ENCODE assay signal across 8 cellular contexts in the genomic region with DNA sequence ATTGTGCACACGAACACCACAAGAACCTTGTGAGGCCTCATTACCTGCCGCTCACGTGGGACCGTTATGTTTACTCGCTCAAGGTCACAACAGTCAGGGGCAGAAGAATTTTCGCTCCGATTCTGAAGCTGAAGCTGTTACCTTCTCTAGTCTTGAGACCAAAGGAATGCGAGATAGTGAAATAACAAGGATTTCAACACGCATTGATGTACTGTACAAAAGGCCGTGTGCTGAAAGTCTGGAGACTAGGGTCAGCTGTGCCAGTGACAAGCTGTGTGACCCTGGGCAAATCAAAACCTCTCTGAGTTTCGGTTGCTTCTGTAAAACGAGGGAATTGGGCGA. TPM values are rescaled to one million over a fixed set of nuclear protein-coding genes. Genes with fewer than 3 reads are reported as not detected.
DNase-seq lines count a peak whose midpoint lies in the region; ATAC-seq and TF ChIP-seq lines count a peak whose summit lies in the region.

No MANE protein-coding gene starts in this region.

- peak in 9 of 10 experiments; percentile 40 to 66 (median 56) for DNase-seq in CD4-positive, alpha-beta T cell
- DNase-seq in HAP-1 (ENCODE audit: low spot score in 2 of 2) (no peak), OCI-LY7 (ENCODE audit: low spot score) (peak; percentile 71), iris pigment epithelial cell (ENCODE audit: low read depth) (peak; percentile 45), epidermal melanocyte (ENCODE audit: insufficient read length, low spot score) (no peak), hippocampal formation (lab: John Stamatoyannopoulos, UW) (no peak)
- no peak for DNase-seq in activated naive CD8-positive, alpha-beta T cell treated with anti-CD3 and anti-CD28 coated beads, Interleukin-2, amount 50 U/mL, for 24 hours
- peak; percentile 26 to 28 for DNase-seq in stimulated activated CD4-positive, alpha-beta T cell treated with anti-CD3 and anti-CD28 coated beads, Interleukin-4, amount 100 ng/mL, for 48 hours (ENCODE audit: low read depth in 2 of 2)

- CTCF ChIA-PET in CD4-positive, alpha-beta T cell (lab: Charles Lee), result interaction anchor here (1.2 to 1.5 kb wide), 2 partner anchors 116 to 215 kb away, joined by 3 to 4 read pairs; a partner anchor contains a TSS
- CTCF ChIA-PET in OCI-LY7 (lab: Charles Lee; ENCODE audit: unreplicated experiment), result no interaction called here

- peaks cover 11% of the 10 kb centered on the region for H3K9me3 Mint-ChIP-seq in CD4-positive, alpha-beta T cell
- peaks cover 22% of the 10 kb centered on the region for H3K9me3 Mint-ChIP-seq in activated naive CD8-positive, alpha-beta T cell treated with anti-CD3 and anti-CD28 coated beads, Interleukin-2, amount 50 U/mL, for 24 hours

- no peaks in the 10 kb centered on the region for H4K20me1 ChIP-seq in OCI-LY7 (ENCODE audit: insufficient read depth, low read length)

- no peaks in the 10 kb centered on the region for H3K36me3 ChIP-seq in HAP-1 (replicated peaks)
- H3K36me3 ChIP-seq in OCI-LY7 (ENCODE audit: insufficient read depth, low read length), result peaks cover 22% of the 10 kb centered on the region

- peak; percentile 64 for ATAC-seq in CD4-positive, alpha-beta T cell (ENCODE audit: poor library complexity)
- no peak for ATAC-seq in activated naive CD8-positive, alpha-beta T cell treated with anti-CD3 and anti-CD28 coated beads, Interleukin-2, amount 50 U/mL, for 24 hours

- H3K4me3 ChIP-seq in HAP-1 (peak overlapping the region; percentile 48), OCI-LY7 (ENCODE audit: low read depth, low read length, poor library complexity, severe bottlenecking) (peak overlapping the region; percentile 74)

- peaks cover 47% of the 10 kb centered on the region for H3K36me3 Mint-ChIP-seq in CD4-positive, alpha-beta T cell (ENCODE audit: low read depth)
- H3K36me3 Mint-ChIP-seq in activated naive CD8-positive, alpha-beta T cell treated with anti-CD3 and anti-CD28 coated beads, Interleukin-2, amount 50 U/mL, for 24 hours (ENCODE audit: low read depth), result peaks cover 40% of the 10 kb centered on the region

- no peaks in the 10 kb centered on the region for H3K27me3 Mint-ChIP-seq in CD4-positive, alpha-beta T cell
- H3K27me3 Mint-ChIP-seq in activated naive CD8-positive, alpha-beta T cell treated with anti-CD3 and anti-CD28 coated beads, Interleukin-2, amount 50 U/mL, for 24 hours, result no peaks in the 10 kb centered on the region

- no TSS peak for BruUV-seq in OCI-LY7 (replicated peaks; lab: Mats Ljungman, UMichigan)

- peaks cover 13% of the 10 kb centered on the region; the same call in 1 of the 2 replicates for H3K79me2 ChIP-seq in OCI-LY7 (ENCODE audit: insufficient read depth, low read depth, low read length)

- peak overlapping the region; percentile 97 for H3K4me2 ChIP-seq in OCI-LY7 (ENCODE audit: low read length)

- peak overlapping the region; percentile 97 for H2AFZ ChIP-seq in OCI-LY7 (ENCODE audit: low read length)

- peak overlapping the region; percentile 99 for H3K27ac Mint-ChIP-seq in CD4-positive, alpha-beta T cell
- H3K27ac Mint-ChIP-seq in activated naive CD8-positive, alpha-beta T cell treated with anti-CD3 and anti-CD28 coated beads, Interleukin-2, amount 50 U/mL, for 24 hours, result peak overlapping the region; percentile 99

- intact Hi-C loops in CD4-positive, alpha-beta T cell (cut with DNase I, micrococcal nuclease), result loop anchor here (2.0 to 10.0 kb wide), 9 partner anchors 19 to 869 kb away; a partner anchor contains a TSS
- intact Hi-C loops in OCI-LY7 (cut with micrococcal nuclease; ENCODE audit: unreplicated experiment), result loop anchor here (1.0 to 10.0 kb wide), 10 partner anchors 67 to 1143 kb away; a partner anchor contains a TSS

- H3K4me1 Mint-ChIP-seq in CD4-positive, alpha-beta T cell (ENCODE audit: low read depth), result peaks cover 79% of the 10 kb centered on the region
- peaks cover 65% of the 10 kb centered on the region for H3K4me1 Mint-ChIP-seq in activated naive CD8-positive, alpha-beta T cell treated with anti-CD3 and anti-CD28 coated beads, Interleukin-2, amount 50 U/mL, for 24 hours

- peak overlapping the region; percentile 87 for H3K27ac ChIP-seq in CD4-positive, alpha-beta T cell (ENCODE audit: low read depth, low read length)
- H3K27ac ChIP-seq in OCI-LY7 (ENCODE audit: low read depth, low read length, poor library complexity, severe bottlenecking), result peak overlapping the region; percentile 86

- in situ Hi-C loops in HAP-1 (cut with MboI; ENCODE audit: low sequenced_read_pairs), result no loop called here

- H3K4me3 Mint-ChIP-seq in CD4-positive, alpha-beta T cell, result peak overlapping the region; percentile 93
- H3K4me3 Mint-ChIP-seq in activated naive CD8-positive, alpha-beta T cell treated with anti-CD3 and anti-CD28 coated beads, Interleukin-2, amount 50 U/mL, for 24 hours, result peak overlapping the region; percentile 96

- no peaks in the 10 kb centered on the region for H3K27me3 ChIP-seq in CD4-positive, alpha-beta T cell (ENCODE audit: control insufficient read depth, insufficient read depth, low read length)
- no peaks in the 10 kb centered on the region for H3K27me3 ChIP-seq in HAP-1 (ENCODE audit: low read depth)

- TF ChIP-seq CTCF in CD4-positive, alpha-beta T cell (IDR thresholded peaks at IDR 0.05), result no peak
- TF ChIP-seq CTCF in OCI-LY7 (conservative IDR thresholded peaks at IDR 0.05; ENCODE audit: low read length), result no peak

- H3K9me3 ChIP-seq in CD4-positive, alpha-beta T cell (ENCODE audit: control insufficient read depth, low read length), result no peaks in the 10 kb centered on the region
- H3K9me3 ChIP-seq in HAP-1, result peaks cover 3% of the 10 kb centered on the region; the same call in 1 of the 2 replicates
- peaks cover 22% of the 10 kb centered on the region; the same call in 1 of the 2 replicates for H3K9me3 ChIP-seq in OCI-LY7 (ENCODE audit: low read length)

- H3K9me2 ChIP-seq in OCI-LY7 (ENCODE audit: insufficient read depth, low read length), result no peaks in the 10 kb centered on the region

- H3K4me1 ChIP-seq in HAP-1 (peaks cover 6% of the 10 kb centered on the region), OCI-LY7 (ENCODE audit: insufficient read depth, low read length, poor library complexity, severe bottlenecking) (peaks cover 35% of the 10 kb centered on the region)

- POLR2A ChIA-PET in CD4-positive, alpha-beta T cell (lab: Charles Lee), result interaction anchor here (0.6 to 5.3 kb wide), 36 partner anchors 10 to 771 kb away, joined by 3 to 100 read pairs (median 4); a partner anchor contains a TSS
- POLR2A ChIA-PET in OCI-LY7 (lab: Charles Lee), result interaction anchor here (1.0 to 2.1 kb wide), 15 partner anchors 9 to 771 kb away, joined by 3 to 8 read pairs (median 4); a partner anchor contains a TSS

RNA-seq across cellular contexts. Expression of a gene that starts 0.6 kb away (rescaled TPM):
- 10 to 100 TPM; 11.6 to 12.2 TPM for total RNA-seq in CD4-positive, alpha-beta T cell
- total RNA-seq in OCI-LY7 (2014; rRNA removed; shearing (Covaris generic)), result 5.1 and 5.6 TPM in 2 replicates
- 18.5 and 21.6 TPM in 2 replicates for total RNA-seq in OCI-LY7 (2022)

Comparison
In these comparisons a context has a peak if more than half of its experiments do, and no peak if none do; other contexts are left out.
1. DNase-seq: peak in CD4-positive, alpha-beta T cell (9 of 10), OCI-LY7 (single experiment), iris pigment epithelial cell (single experiment) and stimulated activated CD4-positive, alpha-beta T cell treated with anti-CD3 and anti-CD28 coated beads, Interleukin-4, amount 100 ng/mL, for 48 hours (2 of 2); none in HAP-1 (0 of 2), activated naive CD8-positive, alpha-beta T cell treated with anti-CD3 and anti-CD28 coated beads, Interleukin-2, amount 50 U/mL, for 24 hours (single experiment), epidermal melanocyte (single experiment) and hippocampal formation (0 of 2).